Comparison of ENCODE assay signal across 8 cellular contexts in the genomic region with DNA sequence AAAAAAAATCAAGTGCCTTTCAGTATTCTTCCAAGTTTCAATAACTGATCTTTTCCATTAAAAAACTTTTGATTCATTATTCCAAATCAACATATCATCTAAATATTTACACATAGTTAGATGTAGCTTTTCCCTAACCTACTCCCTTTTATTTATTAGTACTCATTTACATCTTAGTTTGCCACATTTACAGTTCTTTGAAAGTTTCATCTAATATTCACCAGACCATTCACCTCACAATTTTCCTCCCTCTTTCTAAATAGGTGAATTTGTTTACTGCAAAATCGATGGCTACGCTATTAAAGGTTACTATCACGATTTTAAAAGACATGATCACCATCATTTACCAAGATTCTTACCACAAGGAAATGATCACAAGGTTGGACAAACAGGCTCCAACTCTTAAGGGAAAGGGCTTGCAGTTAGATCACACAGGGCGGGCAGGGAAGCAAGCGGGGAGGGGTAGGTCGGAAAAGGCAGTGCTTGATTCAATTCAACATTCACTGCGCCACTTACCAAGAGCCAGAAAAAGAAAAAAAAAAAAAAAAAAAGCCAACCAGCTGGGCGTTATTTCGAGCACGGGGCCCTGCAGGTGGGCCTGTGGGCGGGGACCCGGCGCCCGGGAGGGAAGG. TPM values are rescaled to one million over a fixed set of nuclear protein-coding genes. Genes with fewer than 3 reads are reported as not detected.
DNase-seq lines count a peak whose midpoint lies in the region; ATAC-seq and TF ChIP-seq lines count a peak whose summit lies in the region.

No MANE protein-coding gene starts in this region.

- TF ChIP-seq CTCF in NB4 (IDR thresholded peaks at IDR 0.05; ENCODE audit: low read depth, low read length) (no peak), dorsolateral prefrontal cortex (IDR thresholded peaks at IDR 0.05 in 54 of 56, conservative IDR thresholded peaks at IDR 0.05 in 2 of 56; ENCODE audit: low read depth in 1 of 56, partially characterized antibody in 56 of 56) (no peak)

- H3K36me3 ChIP-seq in naive thymus-derived CD4-positive, alpha-beta T cell (ENCODE audit: control insufficient read depth in 2 of 3, insufficient read depth in 3 of 3, low read length in 3 of 3): peaks cover 0 to 5% (median 0%) of the 10 kb centered on the region in 3 experiments

- peaks cover 8 to 22% (median 15%) of the 10 kb centered on the region in 5 donors for H3K36me3 Mint-ChIP-seq in naive thymus-derived CD4-positive, alpha-beta T cell

- POLR2A ChIA-PET in naive thymus-derived CD4-positive, alpha-beta T cell (lab: Charles Lee): interaction anchor here (0.6 to 2.4 kb wide), 13 partner anchors 8 to 1253 kb away, joined by 3 to 21 read pairs (median 4); partner anchors contain the start of genes LY75 and WDSUB1

- H3K27me3 Mint-ChIP-seq in naive thymus-derived CD4-positive, alpha-beta T cell: no peaks in the 10 kb centered on the region

- no peaks in the 10 kb centered on the region for H3K9me3 ChIP-seq in naive thymus-derived CD4-positive, alpha-beta T cell (ENCODE audit: control insufficient read depth in 2 of 3, low read length in 3 of 3)

- H3K27ac Mint-ChIP-seq in naive thymus-derived CD4-positive, alpha-beta T cell: peak overlapping the region; percentile 93 to 100 (median 97)

- peak overlapping the region; percentile 95 for H3K4me3 ChIP-seq in NB4 (ENCODE audit: low read depth, low read length)
- peak overlapping the region; percentile 68 to 98 (median 92) for H3K4me3 ChIP-seq in dorsolateral prefrontal cortex
- peak overlapping the region; percentile 98 for H3K4me3 ChIP-seq in naive thymus-derived CD4-positive, alpha-beta T cell (ENCODE audit: low read length)

- H3K27ac ChIP-seq in dorsolateral prefrontal cortex: peak overlapping the region; percentile 84 to 99 (median 96)
- H3K27ac ChIP-seq in naive thymus-derived CD4-positive, alpha-beta T cell (ENCODE audit: low read depth, low read length): peak overlapping the region; percentile 90

- TF ChIP-seq POLR2A in NB4 (IDR thresholded peaks at IDR 0.05; ENCODE audit: extremely low read depth, insufficient read length): no peak

- no peaks in the 10 kb centered on the region for H3K27me3 ChIP-seq in dorsolateral prefrontal cortex
- no peaks in the 10 kb centered on the region for H3K27me3 ChIP-seq in naive thymus-derived CD4-positive, alpha-beta T cell (ENCODE audit: control insufficient read depth in 2 of 2, insufficient read depth in 2 of 2, low read length in 2 of 2)

- peaks cover 0 to 5% (median 0%) of the 10 kb centered on the region in 11 donors for H3K9me3 Mint-ChIP-seq in naive thymus-derived CD4-positive, alpha-beta T cell

- peaks cover 30 to 56% (median 44%) of the 10 kb centered on the region in 7 donors for H3K4me1 Mint-ChIP-seq in naive thymus-derived CD4-positive, alpha-beta T cell

- H3K4me1 ChIP-seq in naive thymus-derived CD4-positive, alpha-beta T cell (ENCODE audit: control insufficient read depth in 2 of 2, insufficient read depth in 2 of 2, low read length in 2 of 2): peaks cover 37% of the 10 kb centered on the region in 2 donors

- H3K4me3 Mint-ChIP-seq in naive thymus-derived CD4-positive, alpha-beta T cell: peak overlapping the region; percentile 86 to 100 (median 97)

- DNase-seq in CMK (ENCODE audit: low read depth) (peak; percentile 36), NB4 (ENCODE audit: low read depth) (no peak), dorsolateral prefrontal cortex (peak in 1 of 10 donors; percentile 74), NCI-H2029 treated with DMSO at 0.1 percent for 48 hours (lab: John Stamatoyannopoulos, UW) (no peak), HuH-7.5 (ENCODE audit: low spot score) (no peak)
- peak in 1 of 9 donors; percentile 90 for DNase-seq in naive thymus-derived CD4-positive, alpha-beta T cell

- intact Hi-C loops in dorsolateral prefrontal cortex (cut with DNase I): loop anchor here (1.0 to 5.0 kb wide), 6 partner anchors 96 to 744 kb away; partner anchors contain the start of genes TANC1 (in 1 of the 2) and WDSUB1 (in 1 of the 2)
- intact Hi-C loops in naive thymus-derived CD4-positive, alpha-beta T cell (cut with micrococcal nuclease): loop anchor here (1.0 to 10.0 kb wide), 16 partner anchors 35 to 1814 kb away; partner anchors contain the start of genes LY75 (in 2 of the 2), PSMD14 (in 2 of the 2), WDSUB1 (in 2 of the 2) and BAZ2B (in 1 of the 2)

- ATAC-seq in naive thymus-derived CD4-positive, alpha-beta T cell: no peak
- ATAC-seq in GM18861 (IDR thresholded peaks at IDR 0.05; ENCODE audit: unreplicated experiment) (no peak), GM18868 (IDR thresholded peaks at IDR 0.05; ENCODE audit: unreplicated experiment) (no peak)

- CTCF ChIA-PET in naive thymus-derived CD4-positive, alpha-beta T cell (lab: Charles Lee): interaction anchor here (0.5 to 0.7 kb wide), 3 partner anchors 111 to 1687 kb away, joined by 3 read pairs; no protein-coding TSS in a partner anchor

RNA-seq across cellular contexts. Expression of gene MARCHF7, which starts 0.6 kb away (rescaled TPM):
- 10 to 100 TPM; 45.9 to 95.4 (median 65.5) TPM for total RNA-seq in dorsolateral prefrontal cortex
- total RNA-seq in naive thymus-derived CD4-positive, alpha-beta T cell: 100 to 1,000 TPM in 2 of 5 experiments, 10 to 100 TPM in 3; 64.3 to 120 (median 80.2) TPM
- polyA plus RNA-seq in naive thymus-derived CD4-positive, alpha-beta T cell: 100 to 1,000 TPM; 187 to 210 TPM
